1 cellular context compared by ENCODE assay signal in genomic region chr16:4372315-4372577, GRCh38.
TF ChIP-seq lines count a peak whose summit lies in the region.

No MANE protein-coding gene starts in this region.

TF ChIP-seq in liver, 16 proteins besides CTCF, POLR2A, EP300 and RAD21 (continued from another document):
- TF ChIP-seq, protein P1, sequence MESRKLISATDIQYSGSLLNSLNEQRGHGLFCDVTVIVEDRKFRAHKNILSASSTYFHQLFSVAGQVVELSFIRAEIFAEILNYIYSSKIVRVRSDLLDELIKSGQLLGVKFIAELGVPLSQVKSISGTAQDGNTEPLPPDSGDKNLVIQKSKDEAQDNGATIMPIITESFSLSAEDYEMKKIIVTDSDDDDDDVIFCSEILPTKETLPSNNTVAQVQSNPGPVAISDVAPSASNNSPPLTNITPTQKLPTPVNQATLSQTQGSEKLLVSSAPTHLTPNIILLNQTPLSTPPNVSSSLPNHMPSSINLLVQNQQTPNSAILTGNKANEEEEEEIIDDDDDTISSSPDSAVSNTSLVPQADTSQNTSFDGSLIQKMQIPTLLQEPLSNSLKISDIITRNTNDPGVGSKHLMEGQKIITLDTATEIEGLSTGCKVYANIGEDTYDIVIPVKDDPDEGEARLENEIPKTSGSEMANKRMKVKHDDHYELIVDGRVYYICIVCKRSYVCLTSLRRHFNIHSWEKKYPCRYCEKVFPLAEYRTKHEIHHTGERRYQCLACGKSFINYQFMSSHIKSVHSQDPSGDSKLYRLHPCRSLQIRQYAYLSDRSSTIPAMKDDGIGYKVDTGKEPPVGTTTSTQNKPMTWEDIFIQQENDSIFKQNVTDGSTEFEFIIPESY (IDR thresholded peaks at IDR 0.05) = no peak
- TF ChIP-seq GABPA (IDR thresholded peaks at IDR 0.05 in 1 of 2, conservative IDR thresholded peaks at IDR 0.05 in 1 of 2) = no peak
